ENCODE assay signal across 21 cellular contexts in genomic region chr17:65131244-65131643, GRCh38.
"Had no signal": no experiment of that assay in that cellular context is flagged by ENCODE, and none has a peak within 500 bp of the region (broad histone marks: within the 10 kb centered on the region; RNA-seq: fewer than 3 reads in every experiment).

No MANE protein-coding gene starts in this region.

- ATAC-seq: activated CD4-positive, CD25-positive, alpha-beta regulatory T cell treated with anti-CD3 and anti-CD28 coated beads, Interleukin-2, amount 50 U/mL, for 24 hours; activated CD8-positive, alpha-beta memory T cell treated with anti-CD3 and anti-CD28 coated beads, Interleukin-2, amount 10 ng/mL, durations not matched to agents 7 days and 5 days had no signal

- H2AFZ ChIP-seq: PC-9 had no signal

- H3K4me3 ChIP-seq: MG63, PC-9 had no signal

- H3K27ac Mint-ChIP-seq: activated CD8-positive, alpha-beta memory T cell treated with anti-CD3 and anti-CD28 coated beads, Interleukin-2, amount 10 ng/mL, durations not matched to agents 7 days and 5 days; activated naive CD4-positive, alpha-beta T cell treated with anti-CD3 and anti-CD28 coated beads, Interleukin-2, amount 50 U/mL, for 24 hours; activated T-cell treated with anti-CD3 and anti-CD28 coated beads, Interleukin-2, amount 50 U/mL, for 24 hours; activated T-helper 1 cell treated with anti-CD3 and anti-CD28 coated beads, Interleukin-12 subunit alpha, Interleukin-12 subunit beta, Interleukin-2, Interleukin-4 antibody, amounts not matched to agents 30 ng/mL and 10 ng/mL and 1 ng/mL, durations not matched to agents 14 hours and 24 hours and 36 hours; T-helper 1 cell treated with Interleukin-12 subunit alpha and Interleukin-12 subunit beta and Interleukin-4 antibody, amounts not matched to agents 30 μg/mL and 1 μg/mL, for 36 hours had no signal

- H3K4me1 Mint-ChIP-seq: activated naive CD4-positive, alpha-beta T cell treated with anti-CD3 and anti-CD28 coated beads, Interleukin-2, amount 50 U/mL, for 24 hours had no signal

- H3K27ac ChIP-seq: PC-9 had no signal

- DNase-seq: activated CD4-positive, alpha-beta T cell treated with anti-CD3 and anti-CD28 coated beads for 4 hours; activated CD4-positive, alpha-beta T cell treated with anti-CD3 and anti-CD28 coated beads, Interleukin-2, amount 50 U/mL, for 48 hours; activated CD8-positive, alpha-beta memory T cell treated with anti-CD3 and anti-CD28 coated beads, Interleukin-2, amount 10 ng/mL, durations not matched to agents 7 days and 5 days; activated effector memory CD4-positive, alpha-beta T cell treated with Interleukin-2 at 50 U/mL for 16 hours; activated naive CD4-positive, alpha-beta T cell; activated T-cell treated with anti-CD3 and anti-CD28 coated beads, Interleukin-2, amount 50 U/mL, for 24 hours; aorta; central memory CD4-positive, alpha-beta T cell; NCI-H1105; NCI-H1436; NCI-H1694 treated with DMSO at 0.1 percent for 48 hours; NCI-H2029 treated with DMSO at 0.1 percent for 48 hours; NCI-H446; NCI-H524; PC-9; SHP77 treated with DMSO at 0.1 percent for 48 hours had no signal

- H3K36me3 Mint-ChIP-seq: activated CD8-positive, alpha-beta memory T cell treated with anti-CD3 and anti-CD28 coated beads, Interleukin-2, amount 10 ng/mL, durations not matched to agents 7 days and 5 days; activated naive CD4-positive, alpha-beta T cell treated with anti-CD3 and anti-CD28 coated beads, Interleukin-2, amount 50 U/mL, for 24 hours had no signal

- H3K9me3 ChIP-seq: MG63 had no signal

- H3K9me3 Mint-ChIP-seq: activated naive CD4-positive, alpha-beta T cell treated with anti-CD3 and anti-CD28 coated beads, Interleukin-2, amount 50 U/mL, for 24 hours; activated T-cell treated with anti-CD3 and anti-CD28 coated beads, Interleukin-2, amount 50 U/mL, for 24 hours; activated T-helper 1 cell treated with anti-CD3 and anti-CD28 coated beads, Interleukin-12 subunit alpha, Interleukin-12 subunit beta, Interleukin-2, Interleukin-4 antibody, amounts not matched to agents 30 ng/mL and 10 ng/mL and 1 ng/mL, durations not matched to agents 14 hours and 24 hours and 36 hours; T-helper 1 cell treated with Interleukin-12 subunit alpha and Interleukin-12 subunit beta and Interleukin-4 antibody, amounts not matched to agents 30 μg/mL and 1 μg/mL, for 36 hours had no signal

- H3K4me2 ChIP-seq: PC-9 had no signal

- H3K36me3 ChIP-seq: MG63 had no signal

- H3K4me3 Mint-ChIP-seq: activated CD8-positive, alpha-beta memory T cell treated with anti-CD3 and anti-CD28 coated beads, Interleukin-2, amount 10 ng/mL, durations not matched to agents 7 days and 5 days; activated naive CD4-positive, alpha-beta T cell treated with anti-CD3 and anti-CD28 coated beads, Interleukin-2, amount 50 U/mL, for 24 hours; activated T-cell treated with anti-CD3 and anti-CD28 coated beads, Interleukin-2, amount 50 U/mL, for 24 hours; activated T-helper 1 cell treated with anti-CD3 and anti-CD28 coated beads, Interleukin-12 subunit alpha, Interleukin-12 subunit beta, Interleukin-2, Interleukin-4 antibody, amounts not matched to agents 30 ng/mL and 10 ng/mL and 1 ng/mL, durations not matched to agents 14 hours and 24 hours and 36 hours; T-helper 1 cell treated with Interleukin-12 subunit alpha and Interleukin-12 subunit beta and Interleukin-4 antibody, amounts not matched to agents 30 μg/mL and 1 μg/mL, for 36 hours had no signal
